ENCODE assay signal across 26 cellular contexts in genomic region chr7:156147104-156147503, GRCh38.
"Had no signal": no experiment of that assay in that cellular context is flagged by ENCODE, and none has a peak within 500 bp of the region (broad histone marks: within the 10 kb centered on the region; RNA-seq: fewer than 3 reads in every experiment).

No MANE protein-coding gene starts in this region.

- ATAC-seq: activated CD4-positive, CD25-positive, alpha-beta regulatory T cell treated with anti-CD3 and anti-CD28 coated beads, Interleukin-2, amount 50 U/mL, for 24 hours; gastroesophageal sphincter; left lung; natural killer cell treated with Interleukin-12 subunit alpha and Interleukin-12 subunit beta and Interleukin-15 and Interleukin-18, amount 100 ng/mL, for 72 hours; stimulated activated naive B cell treated with anti-CD40 and anti-IgM and Interleukin-4, amounts not matched to agents 10 μg/mL and 1 μg/mL and 100 μg/mL, for 72 hours; upper lobe of right lung had no signal

- DNase-seq: activated CD4-positive, alpha-beta memory T cell treated with anti-CD3 and anti-CD28 coated beads for 36 hours; activated CD4-positive, alpha-beta T cell treated with anti-CD3 and anti-CD28 coated beads for 48 hours; activated CD8-positive, alpha-beta memory T cell treated with anti-CD3 and anti-CD28 coated beads, Interleukin-2, amount 50 U/mL, for 4 hours; activated gamma-delta T cell; activated naive CD4-positive, alpha-beta T cell treated with anti-CD3 and anti-CD28 coated beads, Interleukin-2, amount 10 ng/mL, durations not matched to agents 7 days and 5 days; activated naive CD8-positive, alpha-beta T cell treated with anti-CD3 and anti-CD28 coated beads, Interleukin-2, amount 10 ng/mL, durations not matched to agents 7 days and 5 days; activated T-cell treated with anti-CD3 and anti-CD28 coated beads, Interleukin-2, amount 50 U/mL, for 1 hour; brain microvascular endothelial cell; dorsolateral prefrontal cortex; effector memory CD4-positive, alpha-beta T cell; hypothalamus; immature natural killer cell; left lung; mesendoderm; retina; sigmoid colon; stimulated activated CD4-positive, alpha-beta T cell treated with anti-CD3 and anti-CD28 coated beads, Interleukin-15, amount 100 ng/mL, for 24 hours; stimulated activated CD4-positive, alpha-beta T cell treated with anti-CD3 and anti-CD28 coated beads, Interleukin-2, amount 100 ng/mL, for 24 hours; stimulated activated naive B cell treated with anti-CD40 and anti-IgM and Interleukin-4, amounts not matched to agents 10 μg/mL and 1 μg/mL and 100 μg/mL, for 72 hours; T-helper 9 cell; tibial artery; WERI-Rb-1 had no signal
